In the genomic region with DNA sequence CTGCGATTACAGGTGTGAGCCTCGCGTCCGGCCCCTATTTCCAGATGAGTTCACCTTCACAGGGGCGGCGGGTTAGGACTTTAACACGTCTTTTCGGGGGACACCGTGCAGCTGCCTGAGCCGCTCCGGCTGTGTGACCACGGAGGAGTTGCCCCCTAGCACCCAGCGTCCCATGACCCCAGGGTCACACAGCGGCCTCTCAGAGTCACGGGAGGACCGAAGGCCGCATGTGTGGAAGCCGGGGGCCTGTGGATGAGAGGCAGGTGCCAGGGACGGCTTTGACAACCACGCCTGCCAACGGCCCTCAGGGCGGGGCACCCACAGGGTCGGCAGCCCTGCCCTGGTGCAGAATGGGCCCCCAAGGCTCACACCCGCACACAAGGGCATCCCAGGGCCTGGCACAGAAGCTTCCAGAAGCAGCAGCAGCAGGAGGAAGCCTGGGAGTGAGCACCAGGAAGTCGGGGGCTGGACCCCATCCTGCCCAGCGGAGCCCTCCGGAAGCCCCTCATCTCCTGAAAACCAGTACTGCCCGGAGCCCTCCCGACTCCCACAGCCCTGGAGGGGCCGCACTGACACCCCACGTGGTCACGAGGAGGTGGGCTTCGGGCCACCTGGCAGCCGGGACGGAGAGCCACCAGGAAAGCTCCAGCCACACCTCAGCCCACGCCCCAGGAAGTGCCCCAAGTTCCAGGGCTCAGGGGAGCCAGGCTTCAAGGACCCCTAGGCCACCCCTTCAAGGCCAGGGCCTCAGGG, we compare ENCODE assay signal across 8 cellular contexts. TPM values are rescaled to one million over a fixed set of nuclear protein-coding genes. Genes with fewer than 3 reads are reported as not detected.
DNase-seq lines count a peak whose midpoint lies in the region; ATAC-seq and TF ChIP-seq lines count a peak whose summit lies in the region.

No MANE protein-coding gene starts in this region.

- peaks cover 5% of the 10 kb centered on the region for H3K36me3 Mint-ChIP-seq in activated CD4-positive, alpha-beta memory T cell treated with anti-CD3 and anti-CD28 coated beads, Interleukin-2, amount 10 ng/mL, durations not matched to agents 7 days and 5 days (ENCODE audit: low read depth)

- 65 to 78% (median 71%) methylated on average over 24 to 36 of the region's 36 CpGs for WGBS in heart left ventricle, 4 donors

- H3K9me3 ChIP-seq in heart left ventricle: no peaks in the 10 kb centered on the region

- peaks cover 0 to 5% (median 0%) of the 10 kb centered on the region in 9 donors for H3K27me3 ChIP-seq in heart left ventricle
- no peaks in the 10 kb centered on the region for H3K27me3 ChIP-seq in H7 (ENCODE audit: control insufficient read depth, insufficient read depth, low read length)
- H3K27me3 ChIP-seq in brain microvascular endothelial cell (replicated peaks): no peaks in the 10 kb centered on the region

- peaks cover 40% of the 10 kb centered on the region for H3K4me1 Mint-ChIP-seq in activated CD4-positive, alpha-beta memory T cell treated with anti-CD3 and anti-CD28 coated beads, Interleukin-2, amount 10 ng/mL, durations not matched to agents 7 days and 5 days

- no peaks in the 10 kb centered on the region for H3K9me3 Mint-ChIP-seq in activated CD4-positive, alpha-beta memory T cell treated with anti-CD3 and anti-CD28 coated beads, Interleukin-2, amount 10 ng/mL, durations not matched to agents 7 days and 5 days

- H3K36me3 ChIP-seq in heart left ventricle (no peaks in the 10 kb centered on the region), H7 (replicated peaks; ENCODE audit: control insufficient read depth, insufficient read depth, low read length) (no peaks in the 10 kb centered on the region), brain microvascular endothelial cell (replicated peaks) (no peaks in the 10 kb centered on the region)

- TF ChIP-seq POLR2A in GM18505 (IDR thresholded peaks at IDR 0.05; ENCODE audit: borderline replicate concordance, extremely low read depth, insufficient read depth, insufficient read length) (peak; percentile 31), heart left ventricle (IDR thresholded peaks at IDR 0.05) (no peak)

- peaks cover 10% of the 10 kb centered on the region for H3K27me3 Mint-ChIP-seq in activated CD4-positive, alpha-beta memory T cell treated with anti-CD3 and anti-CD28 coated beads, Interleukin-2, amount 10 ng/mL, durations not matched to agents 7 days and 5 days

- TF ChIP-seq CTCF in heart left ventricle (IDR thresholded peaks at IDR 0.05): no peak
- no peak for TF ChIP-seq CTCF in brain microvascular endothelial cell (IDR thresholded peaks at IDR 0.05; ENCODE audit: low read depth, low read length, missing control alignments)

- CTCF ChIA-PET in activated CD4-positive, alpha-beta memory T cell treated with anti-CD3 and anti-CD28 coated beads, Interleukin-2, amount 10 ng/mL, durations not matched to agents 7 days and 5 days (lab: Charles Lee): interaction anchor here (0.8 to 2.1 kb wide), 4 partner anchors 9 to 248 kb away, joined by 4 to 9 read pairs (median 4); no protein-coding TSS in a partner anchor

- no peak overlapping the region for H3K27ac Mint-ChIP-seq in activated CD4-positive, alpha-beta memory T cell treated with anti-CD3 and anti-CD28 coated beads, Interleukin-2, amount 10 ng/mL, durations not matched to agents 7 days and 5 days

- H3K4me3 Mint-ChIP-seq in activated CD4-positive, alpha-beta memory T cell treated with anti-CD3 and anti-CD28 coated beads, Interleukin-2, amount 10 ng/mL, durations not matched to agents 7 days and 5 days: peak overlapping the region; percentile 24

- no peak for DNase-seq in activated CD4-positive, alpha-beta memory T cell treated with anti-CD3 and anti-CD28 coated beads, Interleukin-2, amount 10 ng/mL, durations not matched to agents 7 days and 5 days
- peak; percentile 5 to 44 (median 18) for DNase-seq in heart left ventricle
- DNase-seq in H7: no peak
- DNase-seq in brain microvascular endothelial cell: no peak

- intact Hi-C loops in heart left ventricle (cut with DNase I): no loop called here

- in situ Hi-C loops in brain microvascular endothelial cell (cut with HindIII; ENCODE audit: low pct_ligation_motif_present, low sequenced_read_pairs): no loop called here

- H3K4me1 ChIP-seq in heart left ventricle: peaks cover 0 to 41% (median 10%) of the 10 kb centered on the region in 12 donors

- peak overlapping the region in 2 of 12 donors; percentile 8 to 38 for H3K4me3 ChIP-seq in heart left ventricle
- peak overlapping the region in 3 of 7 experiments; percentile 0 to 13 (median 11) for H3K4me3 ChIP-seq in skin epidermis
- H3K4me3 ChIP-seq in H7 (ENCODE audit: insufficient read depth, low read depth, low read length): no peak overlapping the region
- no peak overlapping the region for H3K4me3 ChIP-seq in brain microvascular endothelial cell (ENCODE audit: low read depth, low read length)

- H3K27ac ChIP-seq in heart left ventricle: peak overlapping the region in 1 of 12 donors; percentile 89
- peak overlapping the region in 16 of 21 experiments; percentile 0 to 93 (median 77) for H3K27ac ChIP-seq in skin epidermis
- H3K27ac ChIP-seq in brain microvascular endothelial cell: no peak overlapping the region

- POLR2A ChIA-PET in activated CD4-positive, alpha-beta memory T cell treated with anti-CD3 and anti-CD28 coated beads, Interleukin-2, amount 10 ng/mL, durations not matched to agents 7 days and 5 days (lab: Charles Lee): interaction anchor here (0.9 to 4.2 kb wide), 8 partner anchors 8 to 317 kb away, joined by 3 to 54 read pairs (median 6); partner anchors contain the start of gene COX19

- no peak for ATAC-seq in GM18505 (IDR thresholded peaks at IDR 0.05; ENCODE audit: unreplicated experiment)
- ATAC-seq in heart left ventricle: no peak
- ATAC-seq in HG03469 (IDR thresholded peaks at IDR 0.05; ENCODE audit: unreplicated experiment): no peak
- no peak for ATAC-seq in HG02852 (IDR thresholded peaks at IDR 0.05; ENCODE audit: unreplicated experiment)

RNA-seq across cellular contexts. Expression of gene ADAP1, which starts 32.7 kb away (rescaled TPM):
- total RNA-seq in activated CD4-positive, alpha-beta memory T cell treated with anti-CD3 and anti-CD28 coated beads, Interleukin-2, amount 10 ng/mL, durations not matched to agents 7 days and 5 days: 10 to 100 TPM; 11.1 to 13.0 TPM
- total RNA-seq in heart left ventricle: 10 to 100 TPM in 6 of 9 donors, 1 to 10 TPM in 3; 7.0 to 16.5 (median 12.0) TPM
- polyA plus RNA-seq in heart left ventricle: 10 to 100 TPM in 1 of 2 donors, 1 to 10 TPM in 1; 3.1 to 14.0 TPM
- 4.9 and 5.0 TPM in 2 replicates for total RNA-seq in H7 (2014; rRNA removed; shearing (Covaris generic))

RNA-seq across cellular contexts. Expression of gene GET4, which starts 45.4 kb away (rescaled TPM):
- 10 to 100 TPM; 32.6 to 38.2 TPM for total RNA-seq in activated CD4-positive, alpha-beta memory T cell treated with anti-CD3 and anti-CD28 coated beads, Interleukin-2, amount 10 ng/mL, durations not matched to agents 7 days and 5 days
- 10 to 100 TPM; 14.6 to 27.3 (median 18.6) TPM for total RNA-seq in heart left ventricle
- 10 to 100 TPM; 19.7 to 34.1 TPM for polyA plus RNA-seq in heart left ventricle
- 50.8 and 61.9 TPM in 2 replicates for total RNA-seq in H7 (2014; rRNA removed; shearing (Covaris generic))

RNA-seq across cellular contexts. Expression of gene COX19, which starts 53.6 kb away (rescaled TPM):
- total RNA-seq in activated CD4-positive, alpha-beta memory T cell treated with anti-CD3 and anti-CD28 coated beads, Interleukin-2, amount 10 ng/mL, durations not matched to agents 7 days and 5 days: 10 to 100 TPM; 17.4 to 18.2 TPM
- total RNA-seq in heart left ventricle: 1 to 10 TPM; 3.1 to 7.8 (median 6.5) TPM
- polyA plus RNA-seq in heart left ventricle: 1 to 10 TPM; 5.7 to 6.6 TPM
- total RNA-seq in H7 (2014; rRNA removed; shearing (Covaris generic)): 8.4 and 12.9 TPM in 2 replicates

Comparison
In these comparisons a context has a peak if more than half of its experiments do, and no peak if none do; other contexts are left out.
1. DNase-seq: peak in heart left ventricle (5 of 5); none in activated CD4-positive, alpha-beta memory T cell treated with anti-CD3 and anti-CD28 coated beads, Interleukin-2, amount 10 ng/mL, durations not matched to agents 7 days and 5 days (single experiment), H7 (single experiment) and brain microvascular endothelial cell (single experiment).